8 cellular contexts compared by ENCODE assay signal in the genomic region with DNA sequence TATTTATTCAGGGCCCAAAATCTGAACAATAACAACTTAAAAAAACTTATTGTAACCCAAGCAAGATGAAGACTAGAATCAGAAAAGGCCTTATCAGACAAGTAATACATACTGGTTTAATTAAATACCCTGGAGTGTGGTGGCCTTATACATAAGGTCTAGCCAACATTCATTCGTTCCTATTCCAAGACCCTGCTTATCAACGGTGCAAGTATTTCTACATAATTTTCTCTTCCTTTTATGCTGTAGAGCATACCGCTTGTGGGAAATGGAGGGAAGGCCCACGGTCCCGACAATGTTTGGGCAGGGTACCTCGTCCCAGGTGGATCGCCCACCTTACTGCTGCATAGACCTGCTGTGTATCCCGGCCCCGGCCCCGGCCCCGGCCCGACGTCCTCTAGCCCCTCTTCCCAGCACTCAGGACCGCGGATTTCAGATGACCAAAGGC. TPM values are rescaled to one million over a fixed set of nuclear protein-coding genes. Genes with fewer than 3 reads are reported as not detected.
DNase-seq lines count a peak whose midpoint lies in the region; ATAC-seq, FAIRE-seq and TF ChIP-seq lines count a peak whose summit lies in the region.

No MANE protein-coding gene starts in this region.

- H3K14ac ChIP-seq in H1 (ENCODE audit: insufficient read length): no peak overlapping the region

- DNase-seq in CD8-positive, alpha-beta memory T cell: no peak
- DNase-seq in H1 (ENCODE audit: low read depth in 1 of 2, low spot score in 2 of 2): no peak
- no peak for DNase-seq in CD1c-positive myeloid dendritic cell (ENCODE audit: extremely low spot score)
- no peak for DNase-seq in NCI-H2081 treated with DMSO at 0.1 percent for 48 hours (lab: John Stamatoyannopoulos, UW)

- no peak overlapping the region for H2BK20ac ChIP-seq in H1 (ENCODE audit: low read length)

- 0 out of 2 replicates have a peak, but pooled peaks cover 7% of the 10 kb centered on the region for H3K23me2 ChIP-seq in H1 (ENCODE audit: low read depth, low read length)

- 1% methylated on average over 14 of the region's 15 CpGs; no CpG with 5 or more reads in 1 of the 2 experiments for WGBS in H1 (ENCODE audit: extremely low coverage in 1 of 2, insufficient coverage in 1 of 2, insufficient read length in 1 of 2, insufficient replicate concordance in 2 of 2, low coverage in 1 of 2, low lambda C conversion rate in 2 of 2, missing lambda C conversion rate in 1 of 2), 2 experiments

- TF ChIP-seq EP300 in H1 (IDR thresholded peaks at IDR 0.05; ENCODE audit: borderline replicate concordance in 1 of 2, low read depth in 2 of 2, low read length in 2 of 2): no peak

- POLR2A ChIA-PET in CD8-positive, alpha-beta memory T cell (lab: Charles Lee): interaction anchor here (1.0 to 2.3 kb wide), 4 partner anchors 43 to 302 kb away, joined by 4 to 10 read pairs (median 7); a partner anchor contains a TSS
- POLR2A ChIA-PET in H1 (lab: Charles Lee; ENCODE audit: partially characterized antibody): interaction anchor here (0.8 to 2.7 kb wide), 9 partner anchors 8 to 129 kb away, joined by 3 to 20 read pairs (median 8); a partner anchor contains a TSS

- H3K9me3 Mint-ChIP-seq in CD8-positive, alpha-beta memory T cell: no peaks in the 10 kb centered on the region

- no peak overlapping the region for H2AK5ac ChIP-seq in H1 (ENCODE audit: low read depth, low read length)

- H2BK120ac ChIP-seq in H1 (replicated peaks; ENCODE audit: low read depth, low read length): no peak overlapping the region

- H3K27me3 ChIP-seq in CD8-positive, alpha-beta memory T cell (ENCODE audit: insufficient read depth, low read length, poor library complexity, severe bottlenecking): no peaks in the 10 kb centered on the region
- H3K27me3 ChIP-seq in OCI-LY1 (ENCODE audit: insufficient read depth, low read length): no peaks in the 10 kb centered on the region
- no peaks in the 10 kb centered on the region for H3K27me3 ChIP-seq in H1 (replicated peaks in 1 of 4; ENCODE audit: control insufficient read depth in 3 of 4, extremely low read depth in 1 of 4, insufficient read depth in 3 of 4, low read length in 3 of 4)
- no peaks in the 10 kb centered on the region for H3K27me3 ChIP-seq in neutrophil

- H3K27ac Mint-ChIP-seq in CD8-positive, alpha-beta memory T cell: peak overlapping the region; percentile 93 to 99 (median 98)

- no peak overlapping the region for H3K56ac ChIP-seq in H1 (replicated peaks; ENCODE audit: insufficient read length, low read depth, low read length)

- peaks cover 4 to 41% (median 13%) of the 10 kb centered on the region in 3 donors for H3K36me3 Mint-ChIP-seq in CD8-positive, alpha-beta memory T cell

- H3K4me1 Mint-ChIP-seq in CD8-positive, alpha-beta memory T cell: peaks cover 50 to 67% (median 53%) of the 10 kb centered on the region in 3 donors

- no peak overlapping the region for H3K18ac ChIP-seq in H1 (ENCODE audit: extremely low read depth, low read length)

- no peaks in the 10 kb centered on the region for H3F3A ChIP-seq in OCI-LY1 (ENCODE audit: insufficient read depth, low read length)

- no peaks in the 10 kb centered on the region for H3K9me3 ChIP-seq in CD8-positive, alpha-beta memory T cell (ENCODE audit: low read length)
- no peaks in the 10 kb centered on the region for H3K9me3 ChIP-seq in OCI-LY1 (ENCODE audit: low read length)
- no peaks in the 10 kb centered on the region for H3K9me3 ChIP-seq in H1 (ENCODE audit: insufficient read depth in 2 of 2, low read depth in 1 of 2, low read length in 1 of 2)
- no peaks in the 10 kb centered on the region for H3K9me3 ChIP-seq in neutrophil

- no peak overlapping the region for H2BK12ac ChIP-seq in H1 (ENCODE audit: low read depth, low read length)

- no peak for ATAC-seq in HG03039 (IDR thresholded peaks at IDR 0.05; ENCODE audit: unreplicated experiment)
- no peak for ATAC-seq in GM19452 (IDR thresholded peaks at IDR 0.05; ENCODE audit: unreplicated experiment)

- H2AFZ ChIP-seq in OCI-LY1 (ENCODE audit: low read length) (no peak overlapping the region), H1 (ENCODE audit: low read length) (no peak overlapping the region)

- H3K4me3 Mint-ChIP-seq in CD8-positive, alpha-beta memory T cell: peak overlapping the region; percentile 96 to 99 (median 97)

- 0 out of 2 replicates have a peak, but pooled peaks cover 8% of the 10 kb centered on the region for H3K79me1 ChIP-seq in H1 (ENCODE audit: low read depth, low read length)

- H3K79me2 ChIP-seq in OCI-LY1 (ENCODE audit: insufficient read depth, low read length) (peaks cover 36% of the 10 kb centered on the region), H1 (ENCODE audit: control insufficient read depth in 1 of 2, insufficient read depth in 2 of 2, low read length in 2 of 2) (peaks cover 23 to 46% of the 10 kb centered on the region in 2 experiments)

- H3K4me2 ChIP-seq in OCI-LY1 (ENCODE audit: low read length) (peak overlapping the region; percentile 79), H1 (ENCODE audit: insufficient read depth in 1 of 2, low read depth in 2 of 2, low read length in 2 of 2) (peak overlapping the region; percentile 74 to 76)

- peaks cover 20% of the 10 kb centered on the region for H3K36me3 ChIP-seq in CD8-positive, alpha-beta memory T cell (ENCODE audit: insufficient read depth, low read length)
- H3K36me3 ChIP-seq in OCI-LY1 (ENCODE audit: insufficient read depth, low read length) (peaks cover 47% of the 10 kb centered on the region), H1 (ENCODE audit: control insufficient read depth in 2 of 4, insufficient read depth in 4 of 4, low read length in 3 of 4) (peaks cover 13 to 23% (median 19%) of the 10 kb centered on the region in 4 experiments), neutrophil (peaks cover 20% of the 10 kb centered on the region)

- H2BK15ac ChIP-seq in H1 (ENCODE audit: low read length): no peak overlapping the region

- TF ChIP-seq CTCF in OCI-LY1 (IDR thresholded peaks at IDR 0.05; ENCODE audit: low read length) (no peak), H1 (IDR thresholded peaks at IDR 0.05; ENCODE audit: control extremely low read depth in 1 of 3, insufficient read depth in 1 of 3, low read depth in 1 of 3, low read length in 3 of 3) (no peak), neutrophil (IDR thresholded peaks at IDR 0.05) (no peak)

- CTCF ChIA-PET in CD8-positive, alpha-beta memory T cell (lab: Charles Lee): interaction anchor here (0.9 to 1.6 kb wide), 4 partner anchors 12 to 113 kb away, joined by 3 to 8 read pairs (median 4); a partner anchor contains a TSS
- CTCF ChIA-PET in H1 (lab: Charles Lee; ENCODE audit: partially characterized antibody): no interaction called here

- H3K4ac ChIP-seq in H1 (replicated peaks; ENCODE audit: insufficient read length, low read depth, low read length): no peak overlapping the region

- H3K9ac ChIP-seq in OCI-LY1 (ENCODE audit: low read length) (peak overlapping the region; percentile 90), H1 (replicated peaks in 1 of 4; ENCODE audit: extremely low read depth in 1 of 4, low read depth in 3 of 4, low read length in 3 of 4) (peak overlapping the region; percentile 56 to 97 (median 95); a peak in 6 of 7 replicates)

- no peaks in the 10 kb centered on the region for H3K9me2 ChIP-seq in OCI-LY1 (ENCODE audit: low read depth, low read length)

- no peak overlapping the region for H4K91ac ChIP-seq in H1 (replicated peaks; ENCODE audit: insufficient read length, low read length)

- no peak overlapping the region for H4K5ac ChIP-seq in H1 (ENCODE audit: insufficient read length, low read depth, low read length)

- no peak for FAIRE-seq in H1 (lab: Jason Lieb, UNC)

- H3K23ac ChIP-seq in H1 (ENCODE audit: insufficient read length): no peak overlapping the region

- no peak overlapping the region; the same call in 1 of the 2 replicates for H2BK5ac ChIP-seq in H1 (ENCODE audit: low read depth, low read length)

- H3K4me3 ChIP-seq in CD8-positive, alpha-beta memory T cell (ENCODE audit: low read length): peak overlapping the region; percentile 88
- H3K4me3 ChIP-seq in OCI-LY1 (ENCODE audit: low read depth, low read length, poor library complexity, severe bottlenecking): peak overlapping the region; percentile 83
- H3K4me3 ChIP-seq in H1 (ENCODE audit: extremely low read depth in 1 of 4, insufficient read depth in 2 of 4, low read depth in 3 of 4, low read length in 4 of 4): peak overlapping the region; percentile 91 to 97 (median 92)
- H3K4me3 ChIP-seq in neutrophil (ENCODE audit: low read depth in 1 of 2, low read length in 1 of 2): peak overlapping the region; percentile 95

- no peak overlapping the region for H4K8ac ChIP-seq in H1 (ENCODE audit: extremely low read depth, insufficient read depth, low read length)

- peaks cover 5% of the 10 kb centered on the region; the same call in 1 of the 2 replicates for H4K20me1 ChIP-seq in OCI-LY1 (ENCODE audit: insufficient read depth, low read length)
- peaks cover 6 to 24% of the 10 kb centered on the region in 2 experiments for H4K20me1 ChIP-seq in H1 (replicated peaks in 1 of 2; ENCODE audit: control insufficient read depth in 1 of 2, insufficient read depth in 2 of 2, low read length in 2 of 2)

- TF ChIP-seq RAD21 in H1 (IDR thresholded peaks at IDR 0.05 in 1 of 2, conservative IDR thresholded peaks at IDR 0.05 in 1 of 2; ENCODE audit: low read depth in 2 of 2, low read length in 2 of 2): no peak

- H3K4me1 ChIP-seq in CD8-positive, alpha-beta memory T cell (ENCODE audit: insufficient read depth, low read length): peaks cover 36% of the 10 kb centered on the region
- H3K4me1 ChIP-seq in OCI-LY1 (ENCODE audit: insufficient read depth, low read length, severe bottlenecking) (peaks cover 26% of the 10 kb centered on the region), H1 (replicated peaks in 1 of 4; ENCODE audit: control insufficient read depth in 3 of 4, insufficient read depth in 4 of 4, low read length in 3 of 4) (peaks cover 0 to 5% (median 1%) of the 10 kb centered on the region in 4 experiments; a peak in 3 of 7 replicates), neutrophil (ENCODE audit: control insufficient read depth in 1 of 2, insufficient read depth in 1 of 2, low read depth in 1 of 2, low read length in 1 of 2) (peaks cover 23 to 29% of the 10 kb centered on the region in 2 experiments)

- TF ChIP-seq POLR2A in H1 (IDR thresholded peaks at IDR 0.05; ENCODE audit: control extremely low read depth in 1 of 2, low read depth in 2 of 2, low read length in 2 of 2): no peak

- peak overlapping the region; percentile 99 for H3K27ac ChIP-seq in CD8-positive, alpha-beta memory T cell (ENCODE audit: low read depth, low read length)
- H3K27ac ChIP-seq in OCI-LY1 (ENCODE audit: low read depth, low read length, poor library complexity, severe bottlenecking) (peak overlapping the region; percentile 81), H1 (ENCODE audit: low read depth, low read length) (no peak overlapping the region; the same call in 1 of the 2 replicates), neutrophil (peak overlapping the region; percentile 95)

- H3K27me3 Mint-ChIP-seq in CD8-positive, alpha-beta memory T cell: no peaks in the 10 kb centered on the region

RNA-seq across cellular contexts. Expression of a gene that starts 0.7 kb away (rescaled TPM):
- 10 to 100 TPM; 52.1 to 52.6 TPM for total RNA-seq in CD8-positive, alpha-beta memory T cell
- 100 TPM for polyA plus RNA-seq in CD8-positive, alpha-beta memory T cell
- total RNA-seq in H1 (2021; fragmentation: NEBNext Ultra II Directional; extraction: Animal tissue kit (Norgen Biotek cat#: 25700)): 56.9 and 60.1 TPM in 2 replicates
- 7.3 and 12.5 TPM in 2 replicates for polyA plus RNA-seq in H1 (2011; rRNA removed)
- 15.1 TPM for polyA plus RNA-seq in H1 (2011; cell fraction: cytosol; rRNA removed)
- 15.3 TPM for polyA plus RNA-seq in H1 (2011; cell fraction: nucleus; rRNA removed)
- polyA plus RNA-seq in H1 (2012, experiment 1 of 2): 14.6 to 30.6 TPM (median 18.9 TPM) in 4 replicates
- 1.5 TPM for polyA plus RNA-seq in H1 (2012, experiment 2 of 2)
- polyA plus RNA-seq in H1 (2013, experiment 1 of 2): 25.4 TPM
- polyA plus RNA-seq in H1 (2013, experiment 2 of 2): 24.7 TPM
- polyA minus RNA-seq in H1 (2011; rRNA and poly(A)+ RNA removed): 50.2 and 61.1 TPM in 2 replicates
- polyA minus RNA-seq in H1 (2011; cell fraction: cytosol; rRNA and poly(A)+ RNA removed): 17.4 TPM
- 32.4 TPM for polyA minus RNA-seq in H1 (2011; cell fraction: nucleus; rRNA and poly(A)+ RNA removed)

RNA-seq across cellular contexts. Expression of a gene that starts 33.6 kb away (rescaled TPM):
- total RNA-seq in CD8-positive, alpha-beta memory T cell: 1 to 10 TPM; 1.2 to 1.7 TPM
- 0.87 TPM for polyA plus RNA-seq in CD8-positive, alpha-beta memory T cell
- total RNA-seq in H1 (2021; fragmentation: NEBNext Ultra II Directional; extraction: Animal tissue kit (Norgen Biotek cat#: 25700)): 0.74 and 0.94 TPM in 2 replicates
- polyA plus RNA-seq in H1 (2011; rRNA removed): 0.25 and 0.44 TPM in 2 replicates
- 0.44 TPM for polyA plus RNA-seq in H1 (2011; cell fraction: cytosol; rRNA removed)
- 0.86 TPM for polyA plus RNA-seq in H1 (2011; cell fraction: nucleus; rRNA removed)
- 0.76 to 1.6 TPM (median 1.3 TPM) in 4 replicates for polyA plus RNA-seq in H1 (2012, experiment 1 of 2)
- 0.21 TPM for polyA plus RNA-seq in H1 (2012, experiment 2 of 2)
- 0.65 TPM for polyA plus RNA-seq in H1 (2013, experiment 1 of 2)
- polyA plus RNA-seq in H1 (2013, experiment 2 of 2): 0.68 TPM
- 1.1 and 1.9 TPM in 2 replicates for polyA minus RNA-seq in H1 (2011; rRNA and poly(A)+ RNA removed)
- not detected for polyA minus RNA-seq in H1 (2011; cell fraction: cytosol; rRNA and poly(A)+ RNA removed)
- 3.0 TPM for polyA minus RNA-seq in H1 (2011; cell fraction: nucleus; rRNA and poly(A)+ RNA removed)

RNA-seq across cellular contexts. Expression of a gene that starts 53.5 kb away (rescaled TPM):
- 10 to 100 TPM in 1 of 2 experiments, 1 to 10 TPM in 1; 8.9 to 10.8 TPM for total RNA-seq in CD8-positive, alpha-beta memory T cell
- 3.0 TPM for polyA plus RNA-seq in CD8-positive, alpha-beta memory T cell
- 9.9 and 10.3 TPM in 2 replicates for total RNA-seq in H1 (2021; fragmentation: NEBNext Ultra II Directional; extraction: Animal tissue kit (Norgen Biotek cat#: 25700))
- 4.3 and 4.4 TPM in 2 replicates for polyA plus RNA-seq in H1 (2011; rRNA removed)
- 6.2 TPM for polyA plus RNA-seq in H1 (2011; cell fraction: cytosol; rRNA removed)
- 17.6 TPM for polyA plus RNA-seq in H1 (2011; cell fraction: nucleus; rRNA removed)
- 8.2 to 10.1 TPM (median 9.6 TPM) in 4 replicates for polyA plus RNA-seq in H1 (2012, experiment 1 of 2)
- 0.80 TPM for polyA plus RNA-seq in H1 (2012, experiment 2 of 2)
- 8.9 TPM for polyA plus RNA-seq in H1 (2013, experiment 1 of 2)
- polyA plus RNA-seq in H1 (2013, experiment 2 of 2): 7.1 TPM
- polyA minus RNA-seq in H1 (2011; rRNA and poly(A)+ RNA removed): 11.8 and 13.1 TPM in 2 replicates
- polyA minus RNA-seq in H1 (2011; cell fraction: cytosol; rRNA and poly(A)+ RNA removed): 8.4 TPM
- 22.0 TPM for polyA minus RNA-seq in H1 (2011; cell fraction: nucleus; rRNA and poly(A)+ RNA removed)
